ENCODE assay signal across 21 cellular contexts in genomic region chr10:75292794-75293455, GRCh38.
"Had no signal": no experiment of that assay in that cellular context is flagged by ENCODE, and none has a peak within 500 bp of the region (broad histone marks: within the 10 kb centered on the region; RNA-seq: fewer than 3 reads in every experiment).

No MANE protein-coding gene starts in this region.

- H3K4me3 ChIP-seq: breast epithelium, hepatocyte, tibial nerve had no signal

- H3K36me3 Mint-ChIP-seq: activated naive CD4-positive, alpha-beta T cell treated with anti-CD3 and anti-CD28 coated beads, Interleukin-2, amount 10 ng/mL, durations not matched to agents 7 days and 5 days; activated naive CD8-positive, alpha-beta T cell treated with anti-CD3 and anti-CD28 coated beads, Interleukin-2, amount 10 ng/mL, durations not matched to agents 7 days and 5 days had no signal

- H3K27me3 ChIP-seq: breast epithelium, hepatocyte, tibial nerve had no signal

- H3K79me2 ChIP-seq: hepatocyte had no signal

- H2AFZ ChIP-seq: hepatocyte had no signal

- H3K4me3 Mint-ChIP-seq: activated naive CD4-positive, alpha-beta T cell treated with anti-CD3 and anti-CD28 coated beads, Interleukin-2, amount 10 ng/mL, durations not matched to agents 7 days and 5 days; activated naive CD8-positive, alpha-beta T cell treated with anti-CD3 and anti-CD28 coated beads, Interleukin-2, amount 10 ng/mL, durations not matched to agents 7 days and 5 days; dendritic cell treated with granulocyte-macrophage colony-stimulating factor and Interleukin-4, amounts not matched to agents 40 ng/mL and 50 ng/mL, for 4 days had no signal

- H3K4me1 ChIP-seq: breast epithelium had no signal

- H3K36me3 ChIP-seq: breast epithelium, tibial nerve had no signal

- DNase-seq: activated CD4-positive, alpha-beta T cell treated with anti-CD3 and anti-CD28 coated beads for 48 hours; activated CD4-positive, alpha-beta T cell treated with anti-CD3 and anti-CD28 coated beads, Interleukin-2, amount 50 U/mL, for 48 hours; activated CD8-positive, alpha-beta memory T cell treated with anti-CD3 and anti-CD28 coated beads for 24 hours; activated gamma-delta T cell; activated naive CD4-positive, alpha-beta T cell treated with anti-CD3 and anti-CD28 coated beads, Interleukin-2, amount 10 ng/mL, durations not matched to agents 7 days and 5 days; activated naive CD8-positive, alpha-beta T cell treated with anti-CD3 and anti-CD28 coated beads, Interleukin-2, amount 10 ng/mL, durations not matched to agents 7 days and 5 days; amniotic stem cell; central memory CD4-positive, alpha-beta T cell; left cardiac atrium; midbrain; naive thymus-derived CD4-positive, alpha-beta T cell; posterior cingulate gyrus; stimulated activated CD4-positive, alpha-beta T cell treated with anti-CD3 and anti-CD28 coated beads, Interleukin-15, amount 100 ng/mL, for 24 hours; stimulated activated naive CD4-positive, alpha-beta T cell; T-helper 9 cell had no signal

- ATAC-seq: activated CD4-positive, CD25-positive, alpha-beta regulatory T cell treated with anti-CD3 and anti-CD28 coated beads, Interleukin-2, amount 50 U/mL, for 24 hours; left cardiac atrium; naive thymus-derived CD4-positive, alpha-beta T cell; right cardiac atrium had no signal

- H3K27ac Mint-ChIP-seq: activated naive CD4-positive, alpha-beta T cell treated with anti-CD3 and anti-CD28 coated beads, Interleukin-2, amount 10 ng/mL, durations not matched to agents 7 days and 5 days; activated naive CD8-positive, alpha-beta T cell treated with anti-CD3 and anti-CD28 coated beads, Interleukin-2, amount 10 ng/mL, durations not matched to agents 7 days and 5 days; dendritic cell treated with granulocyte-macrophage colony-stimulating factor and Interleukin-4, amounts not matched to agents 40 ng/mL and 50 ng/mL, for 4 days had no signal
